ENCODE assay signal across 9 cellular contexts in the genomic region with DNA sequence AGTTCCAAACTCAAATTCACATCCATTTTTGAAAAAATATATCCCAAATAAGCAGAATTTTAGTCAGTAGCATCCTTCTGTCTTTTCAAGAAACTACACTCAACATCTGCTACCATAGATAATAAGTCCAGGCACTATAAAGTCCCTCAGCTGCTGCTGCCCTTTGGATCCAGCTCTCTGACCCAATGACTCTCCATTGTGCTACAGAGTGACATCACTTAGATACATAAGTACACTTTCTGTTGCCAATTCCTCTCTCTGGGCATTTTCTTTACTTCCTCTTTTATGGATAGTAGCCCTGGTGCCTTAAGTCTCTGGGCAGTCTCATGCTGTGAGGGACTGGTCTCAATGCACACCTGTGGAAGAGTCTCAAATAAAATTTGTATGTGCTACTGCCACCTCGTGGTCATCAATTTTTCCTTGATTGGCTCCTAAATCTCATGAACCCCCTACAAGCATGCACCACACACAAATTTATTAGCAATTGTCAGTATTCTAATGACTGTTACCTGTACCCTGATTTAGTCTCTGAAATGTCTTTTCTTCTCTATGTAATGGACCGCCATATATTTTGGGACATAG.
DNase-seq lines count a peak whose midpoint lies in the region; ATAC-seq and TF ChIP-seq lines count a peak whose summit lies in the region.
"Had no signal": no experiment of that assay in that cellular context is flagged by ENCODE, and none has a peak within 500 bp of the region (broad histone marks: within the 10 kb centered on the region; RNA-seq: fewer than 3 reads in every experiment).

No MANE protein-coding gene starts in this region.

- H3K27me3 Mint-ChIP-seq in CD4-positive, alpha-beta memory T cell = no peaks in the 10 kb centered on the region
- H3K27me3 Mint-ChIP-seq: IgD-negative memory B cell had no signal

- peaks cover 0 to 25% (median 10%) of the 10 kb centered on the region in 8 donors for H3K9me3 Mint-ChIP-seq in CD4-positive, alpha-beta memory T cell

- H3K9ac ChIP-seq in OCI-LY1 (ENCODE audit: low read length) = no peak overlapping the region

- CTCF ChIA-PET in CD4-positive, alpha-beta memory T cell (lab: Charles Lee; ENCODE audit: partially characterized antibody) = no interaction called here

- TF ChIP-seq CTCF in BE2C (IDR thresholded peaks at IDR 0.05; ENCODE audit: low read depth, low read length) (peak; percentile 42), OCI-LY1 (IDR thresholded peaks at IDR 0.05; ENCODE audit: low read length) (peak; percentile 57; the same call in 1 of the 2 replicates)

- H3K9me2 ChIP-seq in OCI-LY1 (ENCODE audit: low read depth, low read length) = no peaks in the 10 kb centered on the region

- H3K4me3 ChIP-seq in BE2C (ENCODE audit: low read depth, low read length) (no peak overlapping the region), OCI-LY1 (ENCODE audit: low read depth, low read length, poor library complexity, severe bottlenecking) (no peak overlapping the region)
- no peak overlapping the region for H3K4me3 ChIP-seq in CD4-positive, alpha-beta memory T cell (ENCODE audit: low read length in 2 of 2)

- POLR2A ChIA-PET in CD4-positive, alpha-beta memory T cell (lab: Charles Lee; ENCODE audit: partially characterized antibody) = no interaction called here

- peak; percentile 41 for DNase-seq in BE2C
- DNase-seq in globus pallidus (ENCODE audit: low spot score) = peak; percentile 16
- DNase-seq in CD4-positive, alpha-beta memory T cell = no peak
- no peak for DNase-seq in mucosa of gallbladder (ENCODE audit: low spot score)
- no peak for DNase-seq in NCI-H446 treated with DMSO at 0.1 percent for 48 hours (lab: John Stamatoyannopoulos, UW)

- no peaks in the 10 kb centered on the region for H3K79me2 ChIP-seq in OCI-LY1 (ENCODE audit: insufficient read depth, low read length)

- H3K4me3 Mint-ChIP-seq in CD4-positive, alpha-beta memory T cell = no peak overlapping the region
- H3K4me3 Mint-ChIP-seq: IgD-negative memory B cell had no signal

- no peak overlapping the region for H2AFZ ChIP-seq in OCI-LY1 (ENCODE audit: low read length)

- H3K4me2 ChIP-seq in OCI-LY1 (ENCODE audit: low read length) = no peak overlapping the region

- H4K20me1 ChIP-seq in OCI-LY1 (ENCODE audit: insufficient read depth, low read length) = no peaks in the 10 kb centered on the region

- peak; percentile 88 for ATAC-seq in GM18519 (IDR thresholded peaks at IDR 0.05; ENCODE audit: low FRiP score, unreplicated experiment)
- ATAC-seq in HG02981 (IDR thresholded peaks at IDR 0.05; ENCODE audit: unreplicated experiment) = peak; percentile 69

- H3K9me3 ChIP-seq in BE2C (no peaks in the 10 kb centered on the region), OCI-LY1 (ENCODE audit: low read length) (no peaks in the 10 kb centered on the region)
- no peaks in the 10 kb centered on the region for H3K9me3 ChIP-seq in CD4-positive, alpha-beta memory T cell (ENCODE audit: control insufficient read depth in 1 of 2, low read length in 2 of 2)

- no peaks in the 10 kb centered on the region for H3K36me3 Mint-ChIP-seq in CD4-positive, alpha-beta memory T cell
- H3K36me3 Mint-ChIP-seq: IgD-negative memory B cell had no signal

- H3K27me3 ChIP-seq in BE2C (no peaks in the 10 kb centered on the region), OCI-LY1 (ENCODE audit: insufficient read depth, low read length) (no peaks in the 10 kb centered on the region)
- no peaks in the 10 kb centered on the region for H3K27me3 ChIP-seq in CD4-positive, alpha-beta memory T cell (ENCODE audit: insufficient read depth, low read length)

- intact Hi-C loops in CD4-positive, alpha-beta memory T cell (cut with micrococcal nuclease) = no loop called here

- H3F3A ChIP-seq in OCI-LY1 (ENCODE audit: insufficient read depth, low read length) = no peaks in the 10 kb centered on the region

- H3K36me3 ChIP-seq in BE2C = no peaks in the 10 kb centered on the region
- no peaks in the 10 kb centered on the region for H3K36me3 ChIP-seq in OCI-LY1 (ENCODE audit: insufficient read depth, low read length)
- no peaks in the 10 kb centered on the region for H3K36me3 ChIP-seq in CD4-positive, alpha-beta memory T cell (ENCODE audit: insufficient read depth, low read length)

- no peak overlapping the region for H3K27ac Mint-ChIP-seq in CD4-positive, alpha-beta memory T cell
- H3K27ac Mint-ChIP-seq: IgD-negative memory B cell had no signal

- H3K4me1 Mint-ChIP-seq in CD4-positive, alpha-beta memory T cell = no peaks in the 10 kb centered on the region
- H3K4me1 Mint-ChIP-seq: IgD-negative memory B cell had no signal

- no peak overlapping the region for H3K27ac ChIP-seq in OCI-LY1 (ENCODE audit: low read depth, low read length, poor library complexity, severe bottlenecking)
- H3K27ac ChIP-seq in CD4-positive, alpha-beta memory T cell (ENCODE audit: low read depth, low read length) = no peak overlapping the region

- H3K4me1 ChIP-seq in BE2C = no peaks in the 10 kb centered on the region
- H3K4me1 ChIP-seq in OCI-LY1 (ENCODE audit: insufficient read depth, low read length, severe bottlenecking) = no peaks in the 10 kb centered on the region
- H3K4me1 ChIP-seq in CD4-positive, alpha-beta memory T cell (ENCODE audit: insufficient read depth, low read length) = no peaks in the 10 kb centered on the region

Comparison
In these comparisons a context has a peak if more than half of its experiments do, and no peak if none do; other contexts are left out.
1. DNase-seq: peak in BE2C (single experiment) and globus pallidus (single experiment); none in CD4-positive, alpha-beta memory T cell (0 of 5), mucosa of gallbladder (single experiment) and NCI-H446 treated with DMSO at 0.1 percent for 48 hours (single experiment).